31 cellular contexts compared by ENCODE assay signal in the genomic region with DNA sequence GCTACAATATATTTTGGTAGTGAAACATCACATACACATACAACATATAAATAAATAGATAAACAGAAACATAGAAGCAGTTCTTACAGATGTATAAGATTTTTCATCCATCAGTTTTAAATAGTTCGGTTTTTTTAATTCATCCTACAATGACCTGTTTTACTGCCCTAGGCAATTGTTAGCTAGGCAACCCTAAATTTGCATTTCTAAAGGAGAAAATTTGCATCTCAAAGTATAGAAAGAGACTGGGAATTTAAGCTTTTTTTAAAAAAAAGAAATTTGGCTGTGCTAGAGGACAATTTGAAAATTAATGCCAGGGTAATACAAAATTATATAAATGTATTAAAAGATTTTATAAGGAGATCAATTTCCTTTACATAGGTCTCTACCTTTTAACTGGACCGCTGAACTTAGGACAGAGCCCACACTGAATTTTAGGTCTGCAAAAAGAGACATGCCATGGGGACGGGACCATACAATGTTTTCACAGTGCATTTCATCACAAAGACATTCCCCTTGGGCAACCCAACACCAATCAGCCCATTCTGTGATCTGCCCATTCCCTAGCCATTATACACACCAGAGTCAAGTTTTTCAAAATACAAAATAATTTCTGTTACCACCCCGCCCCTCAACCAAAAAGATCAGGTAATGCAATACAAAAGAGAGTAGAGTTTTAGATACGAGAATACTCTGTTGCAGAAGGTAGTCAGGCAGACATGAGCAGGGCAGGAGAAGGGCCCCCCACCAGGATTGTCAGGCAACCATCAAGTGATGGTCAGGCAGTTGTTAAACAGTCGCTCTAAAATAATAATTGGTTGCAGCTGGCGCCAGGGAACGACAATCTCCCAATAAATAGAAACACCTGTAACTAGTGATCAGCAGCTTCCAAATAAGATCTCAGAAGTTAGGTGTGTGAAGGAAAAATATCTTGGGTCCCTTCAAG.
A peak's percentile ranks its signal among the peaks of the same experiment; 100 is the strongest.
DNase-seq lines count a peak whose midpoint lies in the region; ATAC-seq and TF ChIP-seq lines count a peak whose summit lies in the region.
"Had no signal": no experiment of that assay in that cellular context is flagged by ENCODE, and none has a peak within 500 bp of the region (broad histone marks: within the 10 kb centered on the region; RNA-seq: fewer than 3 reads in every experiment).

No MANE protein-coding gene starts in this region.

- H3K79me2 ChIP-seq in OCI-LY3 (ENCODE audit: low read length) = 0 out of 2 replicates have a peak, but pooled peaks cover 2% of the 10 kb centered on the region

- ATAC-seq in GM19397 (IDR thresholded peaks at IDR 0.05; ENCODE audit: unreplicated experiment) = no peak
- ATAC-seq: activated CD4-positive, CD25-positive, alpha-beta regulatory T cell treated with anti-CD3 and anti-CD28 coated beads, Interleukin-2, amount 50 U/mL, for 24 hours; activated T-cell treated with anti-CD3 and anti-CD28 coated beads, Interleukin-2, amount 50 U/mL, for 72 hours; heart left ventricle; left cardiac atrium; pancreas; Right ventricle myocardium inferior; stimulated activated memory B cell treated with anti-CD40 and anti-IgM and Interleukin-4, amounts not matched to agents 10 μg/mL and 1 μg/mL and 100 μg/mL, for 72 hours had no signal

- no peak for TF ChIP-seq CTCF in OCI-LY3 (IDR thresholded peaks at IDR 0.05; ENCODE audit: low read depth, low read length)
- no peak for TF ChIP-seq CTCF in type B pancreatic cell (conservative IDR thresholded peaks at IDR 0.05)

- 11% methylated on average over 6 of the region's 8 CpGs for WGBS in HUES64

- H3K36me3 ChIP-seq in HUES64 (ENCODE audit: insufficient read depth, low read length) (no peaks in the 10 kb centered on the region), OCI-LY3 (replicated peaks; ENCODE audit: low read depth, low read length) (no peaks in the 10 kb centered on the region), iPS-18a (ENCODE audit: control insufficient read depth, low read depth, low read length) (no peaks in the 10 kb centered on the region)
- H3K36me3 ChIP-seq: BLaER1, esophagus muscularis mucosa, heart left ventricle, pancreas, upper lobe of left lung had no signal

- H3K4me2 ChIP-seq in OCI-LY3 (ENCODE audit: low read length) = peak overlapping the region; percentile 74
- H3K4me2 ChIP-seq: BLaER1, SK-N-SH had no signal

- peak overlapping the region; percentile 39 for H3K4me3 ChIP-seq in HUES64 (ENCODE audit: low read length)
- peak overlapping the region; percentile 48 for H3K4me3 ChIP-seq in OCI-LY3 (ENCODE audit: low read length)
- peak overlapping the region; percentile 26 for H3K4me3 ChIP-seq in iPS-18a (ENCODE audit: low read length)
- H3K4me3 ChIP-seq: BLaER1, esophagus muscularis mucosa, heart left ventricle, lung, pancreas, upper lobe of left lung had no signal

- H3K27me3 ChIP-seq in HUES64 (ENCODE audit: insufficient read depth, low read length) (no peaks in the 10 kb centered on the region), OCI-LY3 (ENCODE audit: low read depth, low read length) (no peaks in the 10 kb centered on the region), iPS-18a (ENCODE audit: control insufficient read depth, insufficient read depth, low read length) (no peaks in the 10 kb centered on the region)
- H3K27me3 ChIP-seq: BLaER1, esophagus muscularis mucosa, heart left ventricle, pancreas, upper lobe of left lung had no signal

- peak overlapping the region; percentile 40 for H3K4me3 Mint-ChIP-seq in type B pancreatic cell
- H3K4me3 Mint-ChIP-seq: activated T-cell treated with anti-CD3 and anti-CD28 coated beads, Interleukin-2, amount 50 U/mL, for 72 hours; nephron; stimulated activated memory B cell treated with anti-CD40 and anti-IgM and Interleukin-4, amounts not matched to agents 10 μg/mL and 1 μg/mL and 100 μg/mL, for 72 hours; T-helper 1 cell treated with Interleukin-12 subunit alpha and Interleukin-12 subunit beta and Interleukin-4 antibody, amounts not matched to agents 30 μg/mL and 1 μg/mL, for 36 hours had no signal

- DNase-seq in type B pancreatic cell (ENCODE audit: extremely low spot score, unreplicated experiment) = no peak
- DNase-seq in foreskin melanocyte = no peak
- no peak for DNase-seq in COR-L47 (lab: John Stamatoyannopoulos, UW)
- DNase-seq: activated CD4-positive, alpha-beta T cell treated with anti-CD3 and anti-CD28 coated beads, Interleukin-2, amount 50 U/mL, for 48 hours; activated naive CD4-positive, alpha-beta T cell; activated T-cell treated with anti-CD3 and anti-CD28 coated beads, Interleukin-2, amount 50 U/mL, for 72 hours; central memory CD4-positive, alpha-beta T cell; dermis blood vessel endothelial cell; foreskin fibroblast; heart left ventricle; left cardiac atrium; NCI-H1092 treated with DMSO at 0.1 percent for 48 hours; NCI-H187 treated with DMSO at 0.1 percent for 48 hours; NCI-H2171; NCI-H510A; pancreas; SK-N-SH; substantia nigra; upper lobe of left lung had no signal

- H3K36me3 Mint-ChIP-seq in type B pancreatic cell = no peaks in the 10 kb centered on the region
- H3K36me3 Mint-ChIP-seq: stimulated activated memory B cell treated with anti-CD40 and anti-IgM and Interleukin-4, amounts not matched to agents 10 μg/mL and 1 μg/mL and 100 μg/mL, for 72 hours had no signal

- H3K4me1 ChIP-seq in HUES64 (ENCODE audit: insufficient read depth, low read length) (peaks cover 53% of the 10 kb centered on the region), OCI-LY3 (ENCODE audit: low read length) (peaks cover 58% of the 10 kb centered on the region), iPS-18a (ENCODE audit: control insufficient read depth, low read depth, low read length) (peaks cover 50% of the 10 kb centered on the region)
- H3K4me1 ChIP-seq: BLaER1, esophagus muscularis mucosa, heart left ventricle, pancreas, upper lobe of left lung had no signal

- H2AFZ ChIP-seq in OCI-LY3 (ENCODE audit: low read depth, low read length) = peak overlapping the region; percentile 78

- H3K9me3 Mint-ChIP-seq in type B pancreatic cell = no peaks in the 10 kb centered on the region
- H3K9me3 Mint-ChIP-seq: activated T-cell treated with anti-CD3 and anti-CD28 coated beads, Interleukin-2, amount 50 U/mL, for 72 hours; nephron; stimulated activated memory B cell treated with anti-CD40 and anti-IgM and Interleukin-4, amounts not matched to agents 10 μg/mL and 1 μg/mL and 100 μg/mL, for 72 hours; T-helper 1 cell treated with Interleukin-12 subunit alpha and Interleukin-12 subunit beta and Interleukin-4 antibody, amounts not matched to agents 30 μg/mL and 1 μg/mL, for 36 hours had no signal

- peak overlapping the region; percentile 76 for H3K27ac Mint-ChIP-seq in type B pancreatic cell
- H3K27ac Mint-ChIP-seq: activated T-cell treated with anti-CD3 and anti-CD28 coated beads, Interleukin-2, amount 50 U/mL, for 72 hours; stimulated activated memory B cell treated with anti-CD40 and anti-IgM and Interleukin-4, amounts not matched to agents 10 μg/mL and 1 μg/mL and 100 μg/mL, for 72 hours; T-helper 1 cell treated with Interleukin-12 subunit alpha and Interleukin-12 subunit beta and Interleukin-4 antibody, amounts not matched to agents 30 μg/mL and 1 μg/mL, for 36 hours had no signal

- H3K27ac ChIP-seq in HUES64 (ENCODE audit: low read depth, low read length) (peak overlapping the region; percentile 94), OCI-LY3 (ENCODE audit: low read length) (peak overlapping the region; percentile 80), iPS-18a (ENCODE audit: low read length) (peak overlapping the region; percentile 49)
- H3K27ac ChIP-seq: BLaER1, esophagus muscularis mucosa, heart left ventricle, pancreas, upper lobe of left lung had no signal

- H4K20me1 ChIP-seq in OCI-LY3 (ENCODE audit: insufficient read depth, low read length) = no peaks in the 10 kb centered on the region
- H4K20me1 ChIP-seq: BLaER1 had no signal

- H3K4me1 Mint-ChIP-seq in type B pancreatic cell (ENCODE audit: unreplicated experiment) = peaks cover 27% of the 10 kb centered on the region
- H3K4me1 Mint-ChIP-seq: nephron had no signal

- H3K9me3 ChIP-seq in HUES64 (ENCODE audit: insufficient read depth, low read depth, low read length) (peaks cover 4% of the 10 kb centered on the region; the same call in 1 of the 2 replicates), OCI-LY3 (ENCODE audit: insufficient read depth, low read length) (no peaks in the 10 kb centered on the region), iPS-18a (ENCODE audit: control insufficient read depth, low read depth, low read length) (no peaks in the 10 kb centered on the region)
- H3K9me3 ChIP-seq: BLaER1, esophagus muscularis mucosa, heart left ventricle, pancreas, SK-N-SH, upper lobe of left lung had no signal

- H3K9ac ChIP-seq in HUES64 (ENCODE audit: low read depth, low read length) (peak overlapping the region; percentile 66), OCI-LY3 (ENCODE audit: low read length) (peak overlapping the region; percentile 52), iPS-18a (ENCODE audit: low read length) (peak overlapping the region; percentile 14)
- H3K9ac ChIP-seq: BLaER1, SK-N-SH had no signal

- H3K27me3 Mint-ChIP-seq in type B pancreatic cell = no peaks in the 10 kb centered on the region
- H3K27me3 Mint-ChIP-seq: stimulated activated memory B cell treated with anti-CD40 and anti-IgM and Interleukin-4, amounts not matched to agents 10 μg/mL and 1 μg/mL and 100 μg/mL, for 72 hours had no signal

Comparison
In these comparisons a context has a peak if more than half of its experiments do, and no peak if none do; other contexts are left out.
1. H3K9ac ChIP-seq: peak in every context shown above with its lines; median percentile 66 in HUES64; 52 in OCI-LY3; 14 in iPS-18a.